Comparison of ENCODE assay signal across 8 cellular contexts in the genomic region with DNA sequence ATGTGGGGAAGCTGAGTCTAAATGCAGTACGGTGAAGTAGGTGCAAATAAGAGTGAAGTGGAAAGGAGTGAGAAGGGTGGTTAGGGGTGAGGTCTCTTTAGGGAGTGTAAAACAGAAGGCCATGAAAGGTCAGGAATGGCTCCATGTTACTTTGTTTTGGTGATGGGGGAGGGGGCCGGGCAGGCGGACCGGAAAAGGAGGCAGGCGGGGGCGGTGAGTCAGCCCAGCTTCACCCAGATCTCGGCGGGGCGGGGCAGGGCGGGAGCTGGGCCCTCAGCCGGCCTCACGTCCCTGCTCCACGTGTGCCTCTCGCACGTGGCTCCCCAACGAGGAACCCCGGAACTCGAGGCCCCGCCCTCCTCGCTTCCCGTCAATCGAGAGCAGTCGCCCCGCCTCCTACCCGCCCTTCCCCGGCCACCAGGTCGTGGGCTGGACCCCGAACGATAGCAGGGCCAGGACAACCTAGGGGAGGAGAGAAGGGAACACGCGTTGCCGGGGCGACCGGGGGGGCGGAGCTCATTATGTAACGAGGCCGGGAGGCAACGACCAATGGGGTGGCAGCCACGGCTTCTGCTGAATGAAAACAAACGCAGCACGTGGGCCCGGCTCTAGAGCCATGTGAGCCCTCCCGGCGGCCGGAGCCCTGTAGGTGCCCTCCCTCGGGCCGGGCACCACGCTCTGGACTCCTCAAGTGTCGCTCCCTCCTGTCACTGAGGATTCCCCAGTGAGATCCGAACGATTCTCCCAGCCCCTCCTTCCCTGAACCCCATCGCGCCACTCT. TPM values are rescaled to one million over a fixed set of nuclear protein-coding genes. Genes with fewer than 3 reads are reported as not detected.
DNase-seq lines count a peak whose midpoint lies in the region; ATAC-seq, FAIRE-seq and TF ChIP-seq lines count a peak whose summit lies in the region.

No MANE protein-coding gene starts in this region.

- no peak for TF ChIP-seq POLR2A in GM12891 (IDR thresholded peaks at IDR 0.05; ENCODE audit: low read depth, low read length)
- peak; percentile 89 for TF ChIP-seq POLR2A in prostate gland (IDR thresholded peaks at IDR 0.05)

- peak overlapping the region; percentile 98 for H3K4me3 ChIP-seq in left ventricle myocardium inferior
- H3K4me3 ChIP-seq in prostate gland = peak overlapping the region; percentile 54 to 65

- peak; percentile 36 for ATAC-seq in HG02870 (IDR thresholded peaks at IDR 0.05; ENCODE audit: unreplicated experiment)
- ATAC-seq in T-helper 17 cell = peak; percentile 71

- H3K36me3 Mint-ChIP-seq in T-helper 17 cell (ENCODE audit: low read depth) = peaks cover 8% of the 10 kb centered on the region

- H3K4me1 ChIP-seq in left ventricle myocardium inferior (peaks cover 90% of the 10 kb centered on the region), prostate gland (replicated peaks) (no peaks in the 10 kb centered on the region)

- H3K27ac Mint-ChIP-seq in T-helper 17 cell = peak overlapping the region; percentile 100

- H3K27ac ChIP-seq in left ventricle myocardium inferior (replicated peaks) (peak overlapping the region; percentile 100), prostate gland (peak overlapping the region; percentile 88 to 95)

- no peaks in the 10 kb centered on the region for H3K27me3 Mint-ChIP-seq in T-helper 17 cell

- H3K9me3 ChIP-seq in T-helper 17 cell (ENCODE audit: control insufficient read depth, low read length, poor library complexity, severe bottlenecking) = no peaks in the 10 kb centered on the region
- no peaks in the 10 kb centered on the region for H3K9me3 ChIP-seq in left ventricle myocardium inferior (replicated peaks)
- H3K9me3 ChIP-seq in prostate gland = no peaks in the 10 kb centered on the region

- peak; percentile 88 for FAIRE-seq in GM12891 (lab: Jason Lieb, UNC)

- DNase-seq in GM12891 (ENCODE audit: insufficient read length, low spot score) = peak; percentile 91
- peak; percentile 83 for DNase-seq in NCI-H1694 (lab: John Stamatoyannopoulos, UW)
- DNase-seq in T-helper 17 cell = peak; percentile 99 to 100 (median 99)
- DNase-seq in amygdala (lab: John Stamatoyannopoulos, UW) = peak; percentile 60 to 99 (median 94)
- DNase-seq in left ventricle myocardium inferior = peak; percentile 100
- peak; percentile 99 for DNase-seq in prostate gland (ENCODE audit: low spot score)
- peak; percentile 100 for DNase-seq in ureter (ENCODE audit: low spot score)

- TF ChIP-seq CTCF in left ventricle myocardium inferior (IDR thresholded peaks at IDR 0.05; ENCODE audit: borderline replicate concordance) = no peak
- TF ChIP-seq CTCF in prostate gland (IDR thresholded peaks at IDR 0.05) = no peak

- peak overlapping the region; percentile 92 for H3K4me3 Mint-ChIP-seq in T-helper 17 cell

- H3K27me3 ChIP-seq in left ventricle myocardium inferior (ENCODE audit: low read depth) = no peaks in the 10 kb centered on the region
- H3K27me3 ChIP-seq in prostate gland (replicated peaks; ENCODE audit: insufficient read depth) = no peaks in the 10 kb centered on the region

- H3K36me3 ChIP-seq in left ventricle myocardium inferior = peaks cover 37% of the 10 kb centered on the region
- peaks cover 0 to 5% of the 10 kb centered on the region in 2 donors for H3K36me3 ChIP-seq in prostate gland

- peaks cover 77% of the 10 kb centered on the region for H3K4me1 Mint-ChIP-seq in T-helper 17 cell

- intact Hi-C loops in left ventricle myocardium inferior (cut with micrococcal nuclease) (no loop called here), prostate gland (cut with DNase I) (loop anchor here (5.0 kb wide), 1 partner anchor 37 kb away; the partner anchor contains the start of gene THRA)

- 2% methylated on average over 53 of the region's 53 CpGs for WGBS in prostate gland

TF ChIP-seq in GM12891, 5 proteins besides CTCF, POLR2A, EP300 and RAD21:
- TF ChIP-seq POU2F2 (IDR thresholded peaks at IDR 0.05; ENCODE audit: low read depth, low read length) (0 out of 2 replicates have a peak, but pooled peaks have one; percentile 42), PAX5 (IDR thresholded peaks at IDR 0.05; ENCODE audit: insufficient read depth, low read length, severe bottlenecking) (no peak)

RNA-seq across cellular contexts. Expression of gene NR1D1, which starts 1.4 kb away (rescaled TPM):
- polyA plus RNA-seq in GM12891 (2012; ENCODE audit: low read depth, missing spikeins) = 1.6 TPM
- total RNA-seq in T-helper 17 cell (100 to 1,000 TPM; 102 to 145 TPM), left ventricle myocardium inferior (19.1 TPM), prostate gland (10 to 100 TPM; 10.7 to 35.2 TPM), ureter (26.0 TPM)

RNA-seq across cellular contexts. Expression of gene MSL1, which starts 22.7 kb away (rescaled TPM):
- 42.1 TPM for polyA plus RNA-seq in GM12891 (2012; ENCODE audit: low read depth, missing spikeins)
- total RNA-seq in T-helper 17 cell = 100 to 1,000 TPM; 101 to 106 TPM
- 39.8 TPM for total RNA-seq in left ventricle myocardium inferior
- total RNA-seq in prostate gland = 100 to 1,000 TPM in 1 of 2 donors, 10 to 100 TPM in 1; 77.0 to 112 TPM
- total RNA-seq in ureter = 91.3 TPM

RNA-seq across cellular contexts. Expression of gene THRA, which starts 36.3 kb away (rescaled TPM):
- 1.9 TPM for polyA plus RNA-seq in GM12891 (2012; ENCODE audit: low read depth, missing spikeins)
- total RNA-seq in T-helper 17 cell (10 to 100 TPM; 29.8 to 32.2 TPM), left ventricle myocardium inferior (78.3 TPM), prostate gland (10 to 100 TPM; 35.2 to 79.8 TPM), ureter (54.7 TPM)

RNA-seq across cellular contexts. Expression of gene CASC3, which starts 41.3 kb away (rescaled TPM):
- polyA plus RNA-seq in GM12891 (2012; ENCODE audit: low read depth, missing spikeins) = 34.8 TPM
- total RNA-seq in T-helper 17 cell (100 to 1,000 TPM; 168 to 176 TPM), left ventricle myocardium inferior (44.0 TPM), prostate gland (10 to 100 TPM; 59.8 to 94.3 TPM), ureter (121 TPM)

RNA-seq across cellular contexts. Expression of gene MED24, which starts 44.8 kb away (rescaled TPM):
- polyA plus RNA-seq in GM12891 (2012; ENCODE audit: low read depth, missing spikeins) = 41.6 TPM
- 10 to 100 TPM; 73.7 to 77.5 TPM for total RNA-seq in T-helper 17 cell
- total RNA-seq in left ventricle myocardium inferior = 58.2 TPM
- 100 to 1,000 TPM in 1 of 2 donors, 10 to 100 TPM in 1; 55.2 to 167 TPM for total RNA-seq in prostate gland
- total RNA-seq in ureter = 87.9 TPM

Comparison
In these comparisons a context has a peak if more than half of its experiments do, and no peak if none do; other contexts are left out.
1. Peak in every context shown above with its lines: DNase-seq, ATAC-seq, H3K4me3 ChIP-seq and H3K27ac ChIP-seq.